Comparison of ENCODE assay signal across 8 cellular contexts in genomic region chr9:23492126-23493002, GRCh38.
DNase-seq lines count a peak whose midpoint lies in the region; ATAC-seq and TF ChIP-seq lines count a peak whose summit lies in the region.

No MANE protein-coding gene starts in this region.

- no peak overlapping the region for H3K23ac ChIP-seq in mesenchymal stem cell (ENCODE audit: low read length in 2 of 2)

- H3K4me1 ChIP-seq in A673 (ENCODE audit: insufficient read depth, low read length, poor library complexity, severe bottlenecking) = no peaks in the 10 kb centered on the region
- H3K4me1 ChIP-seq in body of pancreas = no peaks in the 10 kb centered on the region
- no peaks in the 10 kb centered on the region for H3K4me1 ChIP-seq in mesenchymal stem cell (ENCODE audit: control insufficient read depth, insufficient read depth, low read depth, low read length)

- H3K14ac ChIP-seq in mesenchymal stem cell (ENCODE audit: low read length in 2 of 2) = no peak overlapping the region

- H3K27me3 ChIP-seq in A673 (replicated peaks; ENCODE audit: insufficient read depth, low read depth, low read length, poor library complexity) (no peaks in the 10 kb centered on the region), body of pancreas (no peaks in the 10 kb centered on the region), mesenchymal stem cell (ENCODE audit: control insufficient read depth in 1 of 2, insufficient read depth in 1 of 2, low read length in 2 of 2) (no peaks in the 10 kb centered on the region)

- no peak overlapping the region for H2AK5ac ChIP-seq in mesenchymal stem cell (ENCODE audit: low read length, severe bottlenecking)

- POLR2A ChIA-PET in A673 (lab: Charles Lee; ENCODE audit: low non-redundant PET) = no interaction called here

- H3K9ac ChIP-seq in mesenchymal stem cell (ENCODE audit: low read length) = peak overlapping the region; percentile 39

- no peak overlapping the region for H2BK12ac ChIP-seq in mesenchymal stem cell (ENCODE audit: low read length in 2 of 2)

- no peaks in the 10 kb centered on the region for H3K36me3 ChIP-seq in A673 (ENCODE audit: insufficient read depth, low read length, poor library complexity, severe bottlenecking)
- H3K36me3 ChIP-seq in body of pancreas (replicated peaks in 1 of 2; ENCODE audit: insufficient read depth in 1 of 2, low read depth in 2 of 2) = no peaks in the 10 kb centered on the region
- no peaks in the 10 kb centered on the region for H3K36me3 ChIP-seq in mesenchymal stem cell (ENCODE audit: control insufficient read depth in 1 of 2, insufficient read depth in 2 of 2, low read depth in 1 of 2, low read length in 2 of 2)

- no peak overlapping the region for H3K4ac ChIP-seq in mesenchymal stem cell (ENCODE audit: low read depth in 1 of 2, low read length in 2 of 2)

- H2BK120ac ChIP-seq in mesenchymal stem cell (ENCODE audit: low read depth, low read length) = no peak overlapping the region

- no peak overlapping the region for H3K18ac ChIP-seq in mesenchymal stem cell (ENCODE audit: low read depth in 1 of 2, low read length in 2 of 2)

- no peak overlapping the region for H2BK15ac ChIP-seq in mesenchymal stem cell (ENCODE audit: low read depth, poor library complexity, severe bottlenecking)

- intact Hi-C loops in A673 (cut with micrococcal nuclease; ENCODE audit: unreplicated experiment) (no loop called here), body of pancreas (cut with DNase I) (no loop called here)

- no peak overlapping the region for H2AFZ ChIP-seq in mesenchymal stem cell (ENCODE audit: low read depth, low read length)

- H4K91ac ChIP-seq in mesenchymal stem cell (ENCODE audit: low read length) = no peak overlapping the region

- 20 to 23% methylated on average over 5 of the region's 5 CpGs for WGBS in body of pancreas, 2 donors
- WGBS in mesenchymal stem cell = 49% methylated on average over 4 of the region's 5 CpGs

- no peak overlapping the region for H4K8ac ChIP-seq in mesenchymal stem cell (ENCODE audit: low read length)

- H3K4me3 ChIP-seq in A673 (ENCODE audit: low read depth, low read length, poor library complexity, severe bottlenecking) = no peak overlapping the region
- H3K4me3 ChIP-seq in body of pancreas = no peak overlapping the region
- H3K4me3 ChIP-seq in mesenchymal stem cell (ENCODE audit: insufficient read depth in 1 of 2, low read depth in 1 of 2, low read length in 2 of 2) = peak overlapping the region in 1 of 2 experiments; percentile 29

- peak; percentile 43 for TF ChIP-seq CTCF in A673 (conservative IDR thresholded peaks at IDR 0.05; ENCODE audit: low read depth, low read length)
- peak; percentile 20 for TF ChIP-seq CTCF in GM20000 (IDR thresholded peaks at IDR 0.05; ENCODE audit: extremely low read depth, missing control alignments)
- peak in 5 of 7 experiments; percentile 17 to 45 (median 41) for TF ChIP-seq CTCF in body of pancreas (IDR thresholded peaks at IDR 0.05)

- CTCF ChIA-PET in A673 (lab: Charles Lee) = interaction anchor here (0.6 kb wide), 1 partner anchor 11 kb away, joined by 3 read pairs; no protein-coding TSS in a partner anchor

- no peaks in the 10 kb centered on the region for H3K79me1 ChIP-seq in mesenchymal stem cell (replicated peaks; ENCODE audit: low read length, poor library complexity, severe bottlenecking)

- DNase-seq in A673 (ENCODE audit: low spot score) (peak; percentile 14), GM20000 (ENCODE audit: low spot score) (peak; percentile 26), NCI-H2081 (lab: John Stamatoyannopoulos, UW) (peak; percentile 67 to 80), body of pancreas (peak in 1 of 4 donors; percentile 3), mesenchymal stem cell (peak; percentile 49)
- no peak for DNase-seq in activated effector memory CD4-positive, alpha-beta T cell treated with Interleukin-2 at 50 U/mL for 16 hours
- no peak for DNase-seq in activated naive CD4-positive, alpha-beta T cell (lab: John Stamatoyannopoulos, UW)

- BruUV-seq in A673 (replicated peaks; lab: Mats Ljungman, UMichigan) = no TSS peak

- no peak for TF ChIP-seq POLR2A in body of pancreas (IDR thresholded peaks at IDR 0.05)

- H3K9me3 ChIP-seq in A673 (ENCODE audit: low read depth, low read length, poor library complexity, severe bottlenecking) (no peaks in the 10 kb centered on the region), body of pancreas (no peaks in the 10 kb centered on the region), mesenchymal stem cell (ENCODE audit: control insufficient read depth, low read length) (no peaks in the 10 kb centered on the region)

- H3K27ac ChIP-seq in A673 (ENCODE audit: low read depth, low read length, poor library complexity, severe bottlenecking) = no peak overlapping the region
- H3K27ac ChIP-seq in body of pancreas = no peak overlapping the region
- no peak overlapping the region for H3K27ac ChIP-seq in mesenchymal stem cell (ENCODE audit: low read length, poor library complexity, severe bottlenecking)

- H2BK5ac ChIP-seq in mesenchymal stem cell (ENCODE audit: low read depth, low read length, poor library complexity, severe bottlenecking) = no peak overlapping the region

- H3K4me2 ChIP-seq in mesenchymal stem cell (ENCODE audit: low read length, poor library complexity, severe bottlenecking) = no peak overlapping the region

- ATAC-seq in body of pancreas = peak; percentile 65
- no peak for ATAC-seq in GM21528 (IDR thresholded peaks at IDR 0.05; ENCODE audit: low FRiP score, unreplicated experiment)

Comparison
In these comparisons a context has a peak if more than half of its experiments do, and no peak if none do; other contexts are left out.
1. DNase-seq: peak in A673 (single experiment), GM20000 (single experiment), NCI-H2081 (2 of 2) and mesenchymal stem cell (single experiment); none in activated effector memory CD4-positive, alpha-beta T cell treated with Interleukin-2 at 50 U/mL for 16 hours (single experiment) and activated naive CD4-positive, alpha-beta T cell (0 of 4).
2. Peak in every context shown above with its lines, with median percentiles within 50 percentile points of each other: CTCF ChIP-seq.